31 cellular contexts compared by ENCODE assay signal in genomic region chr5:129395247-129395646, GRCh38.
"Had no signal": no experiment of that assay in that cellular context is flagged by ENCODE, and none has a peak within 500 bp of the region (broad histone marks: within the 10 kb centered on the region; RNA-seq: fewer than 3 reads in every experiment).

No MANE protein-coding gene starts in this region.

- ATAC-seq: left colon; left lung; lower lobe of right lung; natural killer cell; right cardiac atrium; sciatic nerve; stimulated activated naive B cell treated with anti-CD40 and anti-IgM and Interleukin-4, amounts not matched to agents 10 μg/mL and 1 μg/mL and 100 μg/mL, for 72 hours; upper lobe of right lung had no signal

- H3K4me1 ChIP-seq: left lung, lower lobe of right lung, parathyroid adenoma, suprapubic skin, tibial artery, upper lobe of right lung had no signal

- H3K36me3 Mint-ChIP-seq: mesothelial cell of epicardium; naive B cell; neural progenitor cell; stimulated activated naive B cell treated with anti-CD40 and anti-IgM and Interleukin-4, amounts not matched to agents 10 μg/mL and 1 μg/mL and 100 μg/mL, for 72 hours had no signal

- H3K4me3 ChIP-seq: left lung, lower lobe of right lung, neural progenitor cell, skin epidermis, suprapubic skin, thoracic aorta, tibial artery, upper lobe of right lung had no signal

- H2AFZ ChIP-seq: neural progenitor cell, parathyroid adenoma had no signal

- H3K27ac ChIP-seq: left lung, lower lobe of right lung, neural progenitor cell, neutrophil, parathyroid adenoma, skin epidermis, suprapubic skin, thoracic aorta, tibial artery, upper lobe of right lung had no signal

- H3K9ac ChIP-seq: neural progenitor cell, parathyroid adenoma had no signal

- H3K27me3 Mint-ChIP-seq: naive B cell; progenitor cell of endocrine pancreas; stimulated activated naive B cell treated with anti-CD40 and anti-IgM and Interleukin-4, amounts not matched to agents 10 μg/mL and 1 μg/mL and 100 μg/mL, for 72 hours; stimulated activated naive CD8-positive, alpha-beta T cell treated with anti-CD3 and anti-CD28 coated beads, Interleukin-15, Interleukin-2, amounts not matched to agents 100 ng/mL and 50 ng/mL, for 24 hours had no signal

- H3K9me3 Mint-ChIP-seq: nephron progenitor cell had no signal

- H3K4me1 Mint-ChIP-seq: immature natural killer cell; naive B cell; natural killer cell; nephron progenitor cell; stimulated activated naive B cell treated with anti-CD40 and anti-IgM and Interleukin-4, amounts not matched to agents 10 μg/mL and 1 μg/mL and 100 μg/mL, for 72 hours had no signal

- H3K36me3 ChIP-seq: left lung, lower lobe of right lung, neural progenitor cell, neutrophil, suprapubic skin, thoracic aorta, tibial artery, upper lobe of right lung had no signal

- H3K79me2 ChIP-seq: parathyroid adenoma had no signal

- H3K27me3 ChIP-seq: left lung, neural progenitor cell, neutrophil, suprapubic skin, tibial artery, upper lobe of right lung had no signal

- H3K27ac Mint-ChIP-seq: immature natural killer cell; mesothelial cell of epicardium; naive B cell; natural killer cell; nephron progenitor cell; neural progenitor cell; progenitor cell of endocrine pancreas; stimulated activated naive B cell treated with anti-CD40 and anti-IgM and Interleukin-4, amounts not matched to agents 10 μg/mL and 1 μg/mL and 100 μg/mL, for 72 hours; stimulated activated naive CD8-positive, alpha-beta T cell treated with anti-CD3 and anti-CD28 coated beads, Interleukin-15, Interleukin-2, amounts not matched to agents 100 ng/mL and 50 ng/mL, for 24 hours had no signal

- H3K4me2 ChIP-seq: neural progenitor cell had no signal

- DNase-seq: head of caudate nucleus; hippocampal formation; immature natural killer cell; left colon; left lung; lower lobe of right lung; mammary epithelial cell; mesenchymal stem cell; naive B cell; natural killer cell; nephron progenitor cell; occipital lobe; retina; right cardiac atrium; stimulated activated CD4-positive, alpha-beta T cell treated with anti-CD3 and anti-CD28 coated beads, Interleukin-12 subunit alpha, Interleukin-12 subunit beta, amount 100 ng/mL, for 4 hours; stimulated activated CD4-positive, alpha-beta T cell treated with anti-CD3 and anti-CD28 coated beads, Interleukin-15, amount 100 ng/mL, for 24 hours; stimulated activated CD4-positive, alpha-beta T cell treated with anti-CD3 and anti-CD28 coated beads, Interleukin-2, amount 100 ng/mL, for 24 hours; stimulated activated CD4-positive, alpha-beta T cell treated with anti-CD3 and anti-CD28 coated beads, Interleukin-4, amount 100 ng/mL, for 1 hour; stimulated activated naive B cell treated with anti-CD40 and anti-IgM and Interleukin-4, amounts not matched to agents 10 μg/mL and 1 μg/mL and 100 μg/mL, for 72 hours; tibial artery; upper lobe of right lung had no signal

- H3K4me3 Mint-ChIP-seq: immature natural killer cell; mesothelial cell of epicardium; naive B cell; natural killer cell; nephron progenitor cell; neural progenitor cell; stimulated activated naive B cell treated with anti-CD40 and anti-IgM and Interleukin-4, amounts not matched to agents 10 μg/mL and 1 μg/mL and 100 μg/mL, for 72 hours; stimulated activated naive CD8-positive, alpha-beta T cell treated with anti-CD3 and anti-CD28 coated beads, Interleukin-15, Interleukin-2, amounts not matched to agents 100 ng/mL and 50 ng/mL, for 24 hours had no signal
